In the genomic region with DNA sequence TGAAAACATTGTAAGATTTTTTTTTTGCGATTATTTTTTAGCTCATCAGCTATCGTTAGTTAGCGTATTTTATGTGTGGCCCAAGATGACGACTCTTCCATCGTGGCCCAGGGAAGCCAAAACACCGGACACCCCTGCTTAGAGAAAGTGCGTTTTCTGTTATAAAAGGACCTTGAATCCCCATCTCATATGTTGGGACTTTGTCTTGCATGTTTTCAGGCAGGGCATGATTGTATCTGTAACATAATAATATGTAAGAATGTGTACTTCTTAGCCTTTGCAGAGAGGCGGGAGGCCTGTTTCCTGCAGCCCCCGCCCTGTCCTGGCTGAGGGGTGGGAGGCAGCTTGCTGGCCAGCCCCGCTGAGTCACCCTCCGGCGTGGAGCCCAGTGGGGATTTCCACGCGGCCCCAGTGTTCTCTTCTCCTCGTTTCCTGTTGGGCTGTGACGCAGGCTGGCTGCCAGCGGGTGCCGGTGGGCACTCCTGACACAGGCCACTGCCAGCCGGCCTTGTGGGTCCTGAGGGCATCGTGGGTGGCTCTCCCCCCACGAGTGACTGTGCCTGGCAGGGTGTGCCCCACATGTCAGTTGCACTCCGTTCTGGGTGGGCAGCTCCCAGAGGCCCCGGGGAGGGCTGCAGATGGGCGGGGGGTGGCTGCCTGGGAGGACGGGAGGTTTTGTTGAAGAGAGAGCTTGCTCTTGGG, we compare ENCODE assay signal across 8 cellular contexts. TPM values are rescaled to one million over a fixed set of nuclear protein-coding genes. Genes with fewer than 3 reads are reported as not detected.
DNase-seq lines count a peak whose midpoint lies in the region; ATAC-seq and TF ChIP-seq lines count a peak whose summit lies in the region.

No MANE protein-coding gene starts in this region.

- H3K4me3 ChIP-seq in ascending aorta: peak overlapping the region; percentile 29 to 41
- peak overlapping the region in 4 of 8 donors; percentile 7 to 50 (median 14) for H3K4me3 ChIP-seq in spleen

- H3K27me3 ChIP-seq in ascending aorta (no peaks in the 10 kb centered on the region), spleen (replicated peaks in 1 of 7) (no peaks in the 10 kb centered on the region)

- intact Hi-C loops in Calu3 (cut with micrococcal nuclease; ENCODE audit: unreplicated experiment) (no loop called here), ascending aorta (cut with DNase I) (loop anchor here (1.0 to 2.0 kb wide), 2 partner anchors 14 to 68 kb away; no protein-coding TSS in a partner anchor), spleen (cut with DNase I; ENCODE audit: low total_unique reads) (no loop called here)

- H3K27ac Mint-ChIP-seq in Calu3 (ENCODE audit: unreplicated experiment): peak overlapping the region; percentile 80

- peak overlapping the region; percentile 81 to 92 for H3K27ac ChIP-seq in ascending aorta
- peak overlapping the region; percentile 79 to 93 (median 90) for H3K27ac ChIP-seq in spleen

- H3K36me3 Mint-ChIP-seq in Calu3 (ENCODE audit: insufficient read depth, unreplicated experiment): peaks cover 84% of the 10 kb centered on the region

- CTCF ChIA-PET in Calu3 (lab: Charles Lee): interaction anchor here (1.0 to 1.8 kb wide), 6 partner anchors 16 to 104 kb away, joined by 3 to 5 read pairs (median 4); no protein-coding TSS in a partner anchor

- BruUV-seq in Calu3 (replicated peaks; lab: Mats Ljungman, UMichigan): no TSS peak

- H3K4me1 Mint-ChIP-seq in Calu3 (ENCODE audit: low read depth, unreplicated experiment): peaks cover 91% of the 10 kb centered on the region

- H3K4me1 ChIP-seq in ascending aorta (peaks cover 22 to 73% of the 10 kb centered on the region in 2 donors), spleen (peaks cover 58 to 100% (median 89%) of the 10 kb centered on the region in 6 donors)

- DNase-seq in Calu3 (peak; percentile 79), T-helper 9 cell (peak; percentile 85), ascending aorta (ENCODE audit: low spot score in 2 of 2) (peak; percentile 93 to 96), iPS-NIHi7 (ENCODE audit: extremely low spot score) (peak; percentile 56), spleen (peak; percentile 96), NOMO-1 treated with DMSO at 0.1 percent for 48 hours (lab: John Stamatoyannopoulos, UW; ENCODE audit: unreplicated experiment) (no peak), SIG-M5 treated with dmso at 0.1 percent for 504 hours (lab: John Stamatoyannopoulos, UW; ENCODE audit: unreplicated experiment) (no peak)

- no peaks in the 10 kb centered on the region for H3K27me3 Mint-ChIP-seq in Calu3 (ENCODE audit: unreplicated experiment)

- TF ChIP-seq CTCF in Calu3 (IDR thresholded peaks at IDR 0.05; ENCODE audit: unreplicated experiment): no peak
- TF ChIP-seq CTCF in ascending aorta (IDR thresholded peaks at IDR 0.05): no peak
- TF ChIP-seq CTCF in spleen (IDR thresholded peaks at IDR 0.05 in 8 of 11, conservative IDR thresholded peaks at IDR 0.05 in 3 of 11): peak in 1 of 11 experiments; percentile 19

- peak; percentile 73 for ATAC-seq in HG02678 (IDR thresholded peaks at IDR 0.05; ENCODE audit: unreplicated experiment)

- no peaks in the 10 kb centered on the region for H3K36me3 ChIP-seq in ascending aorta
- no peaks in the 10 kb centered on the region for H3K36me3 ChIP-seq in spleen

- TF ChIP-seq POLR2A in spleen (IDR thresholded peaks at IDR 0.05): no peak

- H3K9me3 ChIP-seq in ascending aorta (no peaks in the 10 kb centered on the region), spleen (no peaks in the 10 kb centered on the region)

- no peaks in the 10 kb centered on the region for H3K9me3 Mint-ChIP-seq in Calu3 (ENCODE audit: low read depth, unreplicated experiment)

- peak overlapping the region; percentile 30 for H3K4me3 Mint-ChIP-seq in Calu3 (ENCODE audit: low read depth, unreplicated experiment)

- 9 to 15% (median 12%) methylated on average over 24 to 25 of the region's 25 CpGs for WGBS in spleen, 5 donors

RNA-seq across cellular contexts. Expression of gene SMAD3, which starts 55.6 kb away (rescaled TPM):
- total RNA-seq in Calu3 (2022): 121 and 147 TPM in 2 replicates
- total RNA-seq in ascending aorta: 89.3 TPM
- total RNA-seq in spleen: 10 to 100 TPM; 27.3 to 78.4 (median 47.5) TPM
- polyA plus RNA-seq in spleen: 1 to 10 TPM; 8.3 to 8.9 (median 8.6) TPM

Comparison
In these comparisons a context has a peak if more than half of its experiments do, and no peak if none do; other contexts are left out.
1. DNase-seq: peak in Calu3 (single experiment), T-helper 9 cell (single experiment), ascending aorta (2 of 2), iPS-NIHi7 (single experiment) and spleen (single experiment); none in NOMO-1 treated with DMSO at 0.1 percent for 48 hours (single experiment) and SIG-M5 treated with dmso at 0.1 percent for 504 hours (single experiment).